8 cellular contexts compared by ENCODE assay signal in genomic region chr7:106110885-106111670, GRCh38. TPM values are rescaled to one million over a fixed set of nuclear protein-coding genes. Genes with fewer than 3 reads are reported as not detected.
A peak's percentile ranks its signal among the peaks of the same experiment; 100 is the strongest.
DNase-seq lines count a peak whose midpoint lies in the region; ATAC-seq and TF ChIP-seq lines count a peak whose summit lies in the region.

No MANE protein-coding gene starts in this region.

- intact Hi-C loops in heart right ventricle (cut with DNase I): loop anchor here in 5 of 10 donors (2.0 to 10.0 kb wide), 4 partner anchors 41 to 46 kb away; no protein-coding TSS in a partner anchor
- intact Hi-C loops in cardiac septum (cut with DNase I): loop anchor here (5.0 kb wide), 1 partner anchor 41 kb away; no protein-coding TSS in a partner anchor

- TF ChIP-seq EP300 in SK-N-SH (IDR thresholded peaks at IDR 0.05; ENCODE audit: borderline replicate concordance in 1 of 2, low read depth in 1 of 2, low read length in 1 of 2): no peak

- H3K36me3 ChIP-seq in heart right ventricle (no peaks in the 10 kb centered on the region), SK-N-SH (replicated peaks in 1 of 2; ENCODE audit: control insufficient read depth in 1 of 2, insufficient read depth in 2 of 2, low read length in 1 of 2) (peaks cover 4 to 6% of the 10 kb centered on the region in 2 experiments), esophagus (ENCODE audit: control insufficient read depth in 2 of 2, insufficient read depth in 2 of 2, low read length in 1 of 2) (no peaks in the 10 kb centered on the region), osteoblast (ENCODE audit: insufficient read depth, low read length) (no peaks in the 10 kb centered on the region)

- ATAC-seq in heart right ventricle: no peak
- no peak for ATAC-seq in GM21528 (IDR thresholded peaks at IDR 0.05; ENCODE audit: low FRiP score, unreplicated experiment)

- peak overlapping the region; percentile 81 for H3K9ac ChIP-seq in SK-N-SH

- H3K9me3 ChIP-seq in heart right ventricle (no peaks in the 10 kb centered on the region), SK-N-SH (no peaks in the 10 kb centered on the region), esophagus (ENCODE audit: control insufficient read depth in 2 of 2, insufficient read depth in 1 of 2, low read depth in 1 of 2, low read length in 1 of 2) (no peaks in the 10 kb centered on the region), osteoblast (ENCODE audit: low read depth, low read length) (no peaks in the 10 kb centered on the region)

- no peaks in the 10 kb centered on the region for H3K9me2 ChIP-seq in SK-N-SH

- POLR2A ChIA-PET in SK-N-SH (lab: Yijun Ruan, JAX): interaction anchor here (0.8 to 2.1 kb wide), 14 partner anchors 7 to 1096 kb away, joined by 3 to 26 read pairs (median 6); partner anchors contain the start of gene NAMPT

- H3F3A ChIP-seq in SK-N-SH (replicated peaks; ENCODE audit: insufficient read depth): peaks cover 8% of the 10 kb centered on the region

- TF ChIP-seq RAD21 in SK-N-SH (IDR thresholded peaks at IDR 0.05; ENCODE audit: low read length): no peak

- H3K4me2 ChIP-seq in SK-N-SH (peak overlapping the region; percentile 82), osteoblast (ENCODE audit: insufficient read depth, low read length) (peak overlapping the region; percentile 88)

- peaks cover 4 to 55% (median 45%) of the 10 kb centered on the region in 9 donors for H3K4me1 ChIP-seq in heart right ventricle
- peaks cover 14 to 21% of the 10 kb centered on the region in 2 experiments; a peak in 3 of 4 replicates for H3K4me1 ChIP-seq in SK-N-SH (ENCODE audit: control insufficient read depth in 1 of 2, insufficient read depth in 2 of 2, low read depth in 1 of 2, low read length in 1 of 2)
- no peaks in the 10 kb centered on the region for H3K4me1 ChIP-seq in esophagus (ENCODE audit: control insufficient read depth in 2 of 2, insufficient read depth in 2 of 2, low read length in 1 of 2)
- peaks cover 13% of the 10 kb centered on the region for H3K4me1 ChIP-seq in osteoblast (ENCODE audit: insufficient read depth, low read length)

- peak overlapping the region; percentile 94 to 99 (median 98) for H3K27ac ChIP-seq in heart right ventricle
- H3K27ac ChIP-seq in SK-N-SH (ENCODE audit: low read depth in 2 of 2, low read length in 1 of 2): peak overlapping the region; percentile 91 to 95
- peak overlapping the region; percentile 98 to 100 for H3K27ac ChIP-seq in esophagus (ENCODE audit: low read depth in 2 of 2, low read length in 1 of 2)
- H3K27ac ChIP-seq in osteoblast (ENCODE audit: low read depth, low read length): peak overlapping the region; percentile 78

- DNase-seq in heart right ventricle: no peak
- no peak for DNase-seq in cardiac septum (ENCODE audit: low spot score)
- no peak for DNase-seq in SK-N-SH
- peak; percentile 41 for DNase-seq in osteoblast (ENCODE audit: insufficient read length, low spot score, missing footprints)
- DNase-seq in NCI-H146 (lab: John Stamatoyannopoulos, UW): no peak
- no peak for DNase-seq in NCI-H2081 treated with DMSO at 0.1 percent for 48 hours (lab: John Stamatoyannopoulos, UW)

- H3K27me3 ChIP-seq in heart right ventricle (no peaks in the 10 kb centered on the region), SK-N-SH (ENCODE audit: insufficient read depth) (no peaks in the 10 kb centered on the region), esophagus (ENCODE audit: control insufficient read depth in 1 of 2, insufficient read depth in 2 of 2, low read length in 2 of 2) (no peaks in the 10 kb centered on the region), osteoblast (ENCODE audit: insufficient read depth, low read length) (no peaks in the 10 kb centered on the region)

- peak overlapping the region; percentile 45 to 82 (median 70) for H3K4me3 ChIP-seq in heart right ventricle
- peak overlapping the region; percentile 80 to 91 for H3K4me3 ChIP-seq in SK-N-SH (ENCODE audit: low read depth in 2 of 2, low read length in 1 of 2)
- peak overlapping the region; percentile 65 to 94 for H3K4me3 ChIP-seq in esophagus (ENCODE audit: low read depth in 1 of 2, low read length in 2 of 2)
- H3K4me3 ChIP-seq in osteoblast (ENCODE audit: insufficient read depth, low read length): peak overlapping the region; percentile 89

- H2AFZ ChIP-seq in SK-N-SH (ENCODE audit: low read depth): peak overlapping the region; percentile 21; the same call in 1 of the 2 replicates
- H2AFZ ChIP-seq in osteoblast (ENCODE audit: low read length): peak overlapping the region; percentile 89

- peaks cover 42% of the 10 kb centered on the region for H4K20me1 ChIP-seq in SK-N-SH (ENCODE audit: insufficient read depth)
- H4K20me1 ChIP-seq in osteoblast (ENCODE audit: insufficient read depth, low read length): peaks cover 5% of the 10 kb centered on the region

- CTCF ChIA-PET in SK-N-SH (lab: Yijun Ruan, JAX): interaction anchor here (0.6 to 5.2 kb wide), 16 partner anchors 8 to 638 kb away, joined by 3 to 37 read pairs (median 4); no protein-coding TSS in a partner anchor

- H3K79me2 ChIP-seq in SK-N-SH (ENCODE audit: insufficient read depth) (peaks cover 59% of the 10 kb centered on the region), osteoblast (ENCODE audit: insufficient read depth, low read length) (peaks cover 55% of the 10 kb centered on the region)

- 5 to 9% methylated on average over 21 of the region's 21 CpGs for WGBS in heart right ventricle, 2 donors
- WGBS in SK-N-SH (ENCODE audit: low lambda C conversion rate): 15% methylated on average over 21 of the region's 21 CpGs
- 4 to 7% methylated on average over 21 of the region's 21 CpGs for WGBS in esophagus, 2 donors

- TF ChIP-seq CTCF in heart right ventricle (IDR thresholded peaks at IDR 0.05) (no peak), SK-N-SH (IDR thresholded peaks at IDR 0.05) (no peak), osteoblast (IDR thresholded peaks at IDR 0.05; ENCODE audit: extremely low read depth, low read depth, low read length) (no peak)

TF ChIP-seq in SK-N-SH, 30 proteins besides CTCF, POLR2A, EP300 and RAD21:
- no peak for TF ChIP-seq POLR2AphosphoS5 (IDR thresholded peaks at IDR 0.05; ENCODE audit: low read depth, low read length)
- no peak for TF ChIP-seq PBX3 (IDR thresholded peaks at IDR 0.05)
- TF ChIP-seq, protein P1, sequence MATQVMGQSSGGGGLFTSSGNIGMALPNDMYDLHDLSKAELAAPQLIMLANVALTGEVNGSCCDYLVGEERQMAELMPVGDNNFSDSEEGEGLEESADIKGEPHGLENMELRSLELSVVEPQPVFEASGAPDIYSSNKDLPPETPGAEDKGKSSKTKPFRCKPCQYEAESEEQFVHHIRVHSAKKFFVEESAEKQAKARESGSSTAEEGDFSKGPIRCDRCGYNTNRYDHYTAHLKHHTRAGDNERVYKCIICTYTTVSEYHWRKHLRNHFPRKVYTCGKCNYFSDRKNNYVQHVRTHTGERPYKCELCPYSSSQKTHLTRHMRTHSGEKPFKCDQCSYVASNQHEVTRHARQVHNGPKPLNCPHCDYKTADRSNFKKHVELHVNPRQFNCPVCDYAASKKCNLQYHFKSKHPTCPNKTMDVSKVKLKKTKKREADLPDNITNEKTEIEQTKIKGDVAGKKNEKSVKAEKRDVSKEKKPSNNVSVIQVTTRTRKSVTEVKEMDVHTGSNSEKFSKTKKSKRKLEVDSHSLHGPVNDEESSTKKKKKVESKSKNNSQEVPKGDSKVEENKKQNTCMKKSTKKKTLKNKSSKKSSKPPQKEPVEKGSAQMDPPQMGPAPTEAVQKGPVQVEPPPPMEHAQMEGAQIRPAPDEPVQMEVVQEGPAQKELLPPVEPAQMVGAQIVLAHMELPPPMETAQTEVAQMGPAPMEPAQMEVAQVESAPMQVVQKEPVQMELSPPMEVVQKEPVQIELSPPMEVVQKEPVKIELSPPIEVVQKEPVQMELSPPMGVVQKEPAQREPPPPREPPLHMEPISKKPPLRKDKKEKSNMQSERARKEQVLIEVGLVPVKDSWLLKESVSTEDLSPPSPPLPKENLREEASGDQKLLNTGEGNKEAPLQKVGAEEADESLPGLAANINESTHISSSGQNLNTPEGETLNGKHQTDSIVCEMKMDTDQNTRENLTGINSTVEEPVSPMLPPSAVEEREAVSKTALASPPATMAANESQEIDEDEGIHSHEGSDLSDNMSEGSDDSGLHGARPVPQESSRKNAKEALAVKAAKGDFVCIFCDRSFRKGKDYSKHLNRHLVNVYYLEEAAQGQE (IDR thresholded peaks at IDR 0.05; ENCODE audit: low read depth, low read length): no peak
- TF ChIP-seq FOSL2 (IDR thresholded peaks at IDR 0.05; ENCODE audit: borderline replicate concordance, low read depth): no peak

RNA-seq across cellular contexts. Expression of gene SYPL1, which starts 1.0 kb away (rescaled TPM):
- total RNA-seq in heart right ventricle (100 to 1,000 TPM in 1 of 10 donors, 10 to 100 TPM in 9; 63.9 to 121 (median 80.9) TPM), cardiac septum (58.3 TPM), osteoblast (36.9 and 39.5 TPM in 2 replicates)
- polyA plus RNA-seq in heart right ventricle (10 to 100 TPM; 58.5 to 59.9 TPM), SK-N-SH (2012; rRNA removed) (72.4 and 98.7 TPM in 2 replicates), esophagus (100 to 1,000 TPM in 1 of 2 donors, 10 to 100 TPM in 1; 66.3 to 101 TPM)
- polyA plus RNA-seq in SK-N-SH (2012; cell fraction: cytosol; rRNA removed): 120 and 138 TPM in 2 replicates
- polyA plus RNA-seq in SK-N-SH (2012; cell fraction: nucleus; rRNA removed): 14.7 and 39.4 TPM in 2 replicates
